8 cellular contexts compared by ENCODE assay signal in the genomic region with DNA sequence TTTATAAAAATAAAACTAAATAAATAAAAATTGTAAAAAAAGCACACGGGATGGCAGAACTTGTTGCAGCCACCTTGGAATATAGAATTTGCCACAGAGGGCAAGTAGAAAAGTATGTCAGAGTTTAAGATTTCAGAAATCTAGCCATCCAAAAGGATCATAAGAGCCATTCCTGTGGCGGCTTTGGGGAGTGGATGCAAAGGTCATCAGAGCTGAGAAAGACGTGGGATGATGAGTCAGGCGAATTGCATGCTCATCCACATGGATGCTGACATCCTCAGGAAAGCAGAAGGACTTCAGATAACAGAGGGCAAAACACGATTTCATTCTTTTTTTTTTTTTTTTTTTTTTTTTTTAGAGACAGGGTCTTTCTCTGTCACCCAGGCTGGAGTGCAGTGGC. TPM values are rescaled to one million over a fixed set of nuclear protein-coding genes. Genes with fewer than 3 reads are reported as not detected.
DNase-seq lines count a peak whose midpoint lies in the region; FAIRE-seq and TF ChIP-seq lines count a peak whose summit lies in the region.
"Not testable (repeated sequence)": the region's sequence is repeated elsewhere in the genome, so short reads cannot be mapped to it uniquely, and the experiment has no call there.

No MANE protein-coding gene starts in this region.

- POLR2A ChIA-PET in BJ (lab: Charles Lee): not testable (repeated sequence)

- in situ Hi-C loops in GM23248 (cut with MboI); brain microvascular endothelial cell (cut with HindIII; ENCODE audit: low pct_ligation_motif_present, low sequenced_read_pairs): not testable (repeated sequence)

- 50 to 58% methylated on average over 5 of the region's 5 CpGs for WGBS in GM23248 (ENCODE audit: low coverage in 1 of 2, low lambda C conversion rate in 2 of 2, missing lambda C conversion rate in 2 of 2), 2 experiments

- not testable (repeated sequence) for H3F3A ChIP-seq in GM23248 (ENCODE audit: insufficient read depth)

- H3K27me3 ChIP-seq in BJ (ENCODE audit: control insufficient read depth, insufficient read depth, low read length); GM23248 (replicated peaks; ENCODE audit: insufficient read depth); brain microvascular endothelial cell (replicated peaks): not testable (repeated sequence)

- H3K9me3 ChIP-seq in GM23248 (ENCODE audit: low read depth): not testable (repeated sequence)

- FAIRE-seq in urothelium cell line (lab: Jason Lieb, UNC): not testable (repeated sequence)

- H3K9ac ChIP-seq in GM23248: not testable (repeated sequence)

- TF ChIP-seq CTCF in BJ (IDR thresholded peaks at IDR 0.05; ENCODE audit: insufficient read depth, low read depth, low read length); brain microvascular endothelial cell (IDR thresholded peaks at IDR 0.05; ENCODE audit: low read depth, low read length, missing control alignments): not testable (repeated sequence)

- DNase-seq in BJ (ENCODE audit: low read depth): peak; percentile 12
- DNase-seq in GM23248: peak; percentile 61
- DNase-seq in M059J (ENCODE audit: low read depth): peak; percentile 79
- peak; percentile 29 for DNase-seq in T1000 (lab: John Stamatoyannopoulos, UW)
- peak; percentile 78 for DNase-seq in brain microvascular endothelial cell
- peak; percentile 65 for DNase-seq in fibroblast of peridontal ligament (ENCODE audit: extremely low read depth)
- DNase-seq in lung microvascular endothelial cell (ENCODE audit: low read depth in 2 of 2): peak; percentile 15 to 47
- DNase-seq in urothelium cell line (ENCODE audit: low spot score): peak; percentile 49

- H3K27ac ChIP-seq in GM23248: not testable (repeated sequence)
- peak overlapping the region; percentile 53 for H3K27ac ChIP-seq in brain microvascular endothelial cell

- H2AFZ ChIP-seq in GM23248: not testable (repeated sequence)

- H3K9me2 ChIP-seq in GM23248 (ENCODE audit: insufficient read depth): not testable (repeated sequence)

- not testable (repeated sequence) for H3K36me3 ChIP-seq in BJ (ENCODE audit: control insufficient read depth, insufficient read depth, low read length); GM23248 (ENCODE audit: low read depth); brain microvascular endothelial cell (replicated peaks)

- CTCF ChIA-PET in BJ (lab: Yijun Ruan, JAX): not testable (repeated sequence)

- not testable (repeated sequence) for H3K4me2 ChIP-seq in GM23248 (ENCODE audit: unreplicated experiment)

- not testable (repeated sequence) for H3K79me2 ChIP-seq in GM23248 (ENCODE audit: insufficient read depth)

- H3K4me1 ChIP-seq in GM23248 (ENCODE audit: insufficient read depth): not testable (repeated sequence)

- H3K4me3 ChIP-seq in BJ (ENCODE audit: low read depth, low read length); GM23248; brain microvascular endothelial cell (ENCODE audit: low read depth, low read length): not testable (repeated sequence)

- not testable (repeated sequence) for H4K20me1 ChIP-seq in GM23248 (ENCODE audit: insufficient read depth)

RNA-seq across cellular contexts. Expression of a gene that starts 3.6 kb away (rescaled TPM):
- polyA plus RNA-seq in BJ (2011; rRNA removed): 11.7 and 21.1 TPM in 2 replicates
- polyA minus RNA-seq in BJ (2011; rRNA and poly(A)+ RNA removed): 12.5 and 16.0 TPM in 2 replicates
- total RNA-seq in GM23248 (2014; rRNA removed; shearing (Covaris generic)): 20.5 and 22.0 TPM in 2 replicates
- polyA plus RNA-seq in GM23248 (2016; fragmentation: Nextera tagmentation; extraction: Ambion mirVana): 20.0 and 21.7 TPM in 2 replicates
- 12.5 and 20.0 TPM in 2 replicates for total RNA-seq in M059J (2014; rRNA removed; shearing (Covaris generic))
- total RNA-seq in lung microvascular endothelial cell: 14.8 and 35.5 TPM in 2 replicates

Comparison
In these comparisons a context has a peak if more than half of its experiments do, and no peak if none do; other contexts are left out.
1. DNase-seq: peak in every context shown above with its lines; median percentile 79 in M059J; 78 in brain microvascular endothelial cell; 65 in fibroblast of peridontal ligament; 61 in GM23248; 49 in urothelium cell line; 31 in lung microvascular endothelial cell; 29 in T1000; 12 in BJ.